In the genomic region with DNA sequence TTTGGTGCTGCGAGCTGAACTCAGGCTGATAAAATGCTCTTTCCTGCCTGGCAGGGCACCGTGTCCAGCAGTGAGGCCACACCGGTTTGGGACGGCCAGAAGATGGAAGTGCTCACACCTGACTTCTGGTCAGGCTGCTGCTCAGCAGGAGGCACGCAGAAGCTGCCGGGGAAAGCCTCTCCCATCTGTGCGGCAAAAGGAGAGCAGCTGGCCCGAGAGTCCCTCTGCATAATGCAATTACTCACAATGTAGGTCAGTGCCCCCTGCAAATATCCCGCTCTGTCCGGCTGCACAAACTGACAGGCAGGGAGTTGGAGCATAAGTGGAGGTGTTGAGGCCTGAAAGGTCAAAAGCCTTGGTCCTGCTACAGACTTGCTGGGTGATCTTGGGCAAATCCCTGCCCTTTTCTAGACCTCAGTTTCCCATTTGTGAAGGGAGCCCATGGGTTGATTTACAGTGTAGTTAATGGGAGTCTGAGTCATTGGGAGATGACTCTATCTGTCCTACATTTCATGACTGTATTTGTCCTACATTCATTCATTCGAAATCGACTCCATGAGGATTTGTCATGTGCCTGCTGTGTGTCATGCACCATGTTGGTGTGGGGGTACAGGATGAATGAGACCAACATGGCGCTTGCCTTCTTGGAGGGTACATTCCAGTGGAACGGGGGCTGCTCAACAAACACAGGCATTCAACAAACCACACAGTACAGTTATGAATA, we compare ENCODE assay signal across 16 cellular contexts.
DNase-seq lines count a peak whose midpoint lies in the region; ATAC-seq lines count a peak whose summit lies in the region.
"Had no signal": no experiment of that assay in that cellular context is flagged by ENCODE, and none has a peak within 500 bp of the region (broad histone marks: within the 10 kb centered on the region; RNA-seq: fewer than 3 reads in every experiment).

No MANE protein-coding gene starts in this region.

- intact Hi-C loops in right cardiac atrium (cut with DNase I): loop anchor here in 3 of 4 donors (5.0 kb wide), 3 partner anchors 390 to 460 kb away; a partner anchor contains a TSS

- H3K27ac ChIP-seq in right cardiac atrium (ENCODE audit: low read length): no peak overlapping the region

- no peak overlapping the region for H3K4me3 ChIP-seq in right cardiac atrium (ENCODE audit: low read length)

- peak; percentile 89 for DNase-seq in DMS 273 (lab: John Stamatoyannopoulos, UW; ENCODE audit: unreplicated experiment)
- peak; percentile 88 for DNase-seq in NCI-H82 (lab: John Stamatoyannopoulos, UW)
- DNase-seq in cerebellum (ENCODE audit: low spot score): peak; percentile 72
- peak; percentile 39 for DNase-seq in myocyte (ENCODE audit: low read depth)
- no peak for DNase-seq in right cardiac atrium
- no peak for DNase-seq in HT-29 (ENCODE audit: low spot score)
- DNase-seq in NCI-H446 (lab: John Stamatoyannopoulos, UW): no peak
- DNase-seq: activated CD4-positive, alpha-beta T cell treated with anti-CD3 and anti-CD28 coated beads, Interleukin-2, amount 10 ng/mL, durations not matched to agents 24 days and 14 days; activated T-cell treated with anti-CD3 and anti-CD28 coated beads, Interleukin-2, amount 50 U/mL, for 48 hours; amygdala; effector CD4-positive, alpha-beta T cell; foreskin melanocyte; NCI-H1092 treated with DMSO at 0.1 percent for 48 hours; NCI-H2227 treated with DMSO at 0.1 percent for 48 hours; posterior cingulate gyrus had no signal

- H3K27me3 ChIP-seq in right cardiac atrium (ENCODE audit: control insufficient read depth, insufficient read depth): no peaks in the 10 kb centered on the region

- H3K9me3 ChIP-seq in right cardiac atrium (ENCODE audit: control insufficient read depth, low read length): no peaks in the 10 kb centered on the region

- H3K4me1 ChIP-seq in right cardiac atrium (ENCODE audit: control insufficient read depth, insufficient read depth, low read length): no peaks in the 10 kb centered on the region

- ATAC-seq in GM19455 (IDR thresholded peaks at IDR 0.05; ENCODE audit: unreplicated experiment): no peak
- no peak for ATAC-seq in right cardiac atrium

- 72% methylated on average over 14 of the region's 14 CpGs for WGBS in right cardiac atrium

Comparison
In these comparisons a context has a peak if more than half of its experiments do, and no peak if none do; other contexts are left out.
1. DNase-seq: peak in DMS 273 (single experiment), NCI-H82 (single experiment), cerebellum (single experiment) and myocyte (single experiment); none in right cardiac atrium (0 of 3), HT-29 (single experiment) and NCI-H446 (0 of 2).